Comparison of ENCODE assay signal across 1 cellular context in genomic region chr1:229085291-229085690, GRCh38.
TF ChIP-seq lines count a peak whose summit lies in the region.

No MANE protein-coding gene starts in this region.

TF ChIP-seq in K562, 482 proteins besides CTCF, POLR2A, EP300 and RAD21 (continued from another document):
- TF ChIP-seq WHSC1 (IDR thresholded peaks at IDR 0.05; ENCODE audit: low read length), result no peak
- no peak for TF ChIP-seq ZBTB17 (CRISPR knock-in tag; IDR thresholded peaks at IDR 0.05)
- no peak for TF ChIP-seq HMGXB4 (CRISPR knock-in tag; IDR thresholded peaks at IDR 0.05)
- no peak for TF ChIP-seq TFAM (CRISPR knock-in tag; conservative IDR thresholded peaks at IDR 0.05)
- no peak for TF ChIP-seq NUFIP1 (IDR thresholded peaks at IDR 0.05; ENCODE audit: partially characterized antibody)
- no peak for TF ChIP-seq MXI1 (IDR thresholded peaks at IDR 0.05; ENCODE audit: low read depth, low read length)
- TF ChIP-seq FIP1L1 (IDR thresholded peaks at IDR 0.05; ENCODE audit: low read depth, low read length, poor library complexity, severe bottlenecking), result no peak
TF ChIP-seq in K562: peak in this region for 0.
